In the genomic region with DNA sequence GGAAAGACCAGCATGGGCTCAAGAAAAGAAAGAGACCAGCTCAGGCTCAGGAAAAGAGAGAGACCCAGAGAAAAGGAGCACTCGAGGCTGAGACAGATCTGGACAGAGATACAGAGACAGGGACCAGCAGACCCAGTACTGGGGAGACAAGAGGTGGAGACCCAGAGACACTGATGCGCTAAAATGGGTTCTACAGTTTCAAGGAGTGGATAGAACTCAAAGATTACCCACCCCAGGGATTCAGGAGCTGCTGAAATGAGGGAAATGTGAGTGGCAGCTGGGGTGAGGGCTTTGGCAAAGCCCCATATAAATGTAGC, we compare ENCODE assay signal across 8 cellular contexts. TPM values are rescaled to one million over a fixed set of nuclear protein-coding genes. Genes with fewer than 3 reads are reported as not detected.
DNase-seq lines count a peak whose midpoint lies in the region; ATAC-seq and TF ChIP-seq lines count a peak whose summit lies in the region.

No MANE protein-coding gene starts in this region.

- H3K4me1 Mint-ChIP-seq in activated naive CD8-positive, alpha-beta T cell treated with anti-CD3 and anti-CD28 coated beads, Interleukin-2, amount 10 ng/mL, durations not matched to agents 7 days and 5 days = peaks cover 9% of the 10 kb centered on the region

- intact Hi-C loops in stomach (cut with DNase I; ENCODE audit: low total_unique reads) = no loop called here

- H3K27me3 Mint-ChIP-seq in activated naive CD8-positive, alpha-beta T cell treated with anti-CD3 and anti-CD28 coated beads, Interleukin-2, amount 10 ng/mL, durations not matched to agents 7 days and 5 days = no peaks in the 10 kb centered on the region

- H3K4me3 ChIP-seq in iPS-18c (ENCODE audit: insufficient read depth, low read depth, low read length) = peak overlapping the region; percentile 59
- H3K4me3 ChIP-seq in stomach = peak overlapping the region; percentile 66 to 96 (median 91)

- no peak for TF ChIP-seq POLR2A in stomach (IDR thresholded peaks at IDR 0.05)

- DNase-seq in NCI-H2227 (lab: John Stamatoyannopoulos, UW; ENCODE audit: unreplicated experiment) (peak; percentile 65), NCI-H2227 treated with DMSO at 0.1 percent for 48 hours (lab: John Stamatoyannopoulos, UW) (no peak), stomach (no peak), RPMI8226 (no peak)
- no peak for DNase-seq in activated naive CD8-positive, alpha-beta T cell treated with anti-CD3 and anti-CD28 coated beads, Interleukin-2, amount 10 ng/mL, durations not matched to agents 7 days and 5 days
- DNase-seq in stimulated activated CD8-positive, alpha-beta memory T cell treated with anti-CD3 and anti-CD28 coated beads, Interleukin-4, amount 100 ng/mL, for 48 hours = no peak
- no peak for DNase-seq in activated CD4-positive, alpha-beta T cell treated with anti-CD3 and anti-CD28 coated beads for 48 hours

- H3K27me3 ChIP-seq in stomach = no peaks in the 10 kb centered on the region

- H3K36me3 Mint-ChIP-seq in activated naive CD8-positive, alpha-beta T cell treated with anti-CD3 and anti-CD28 coated beads, Interleukin-2, amount 10 ng/mL, durations not matched to agents 7 days and 5 days = peaks cover 19% of the 10 kb centered on the region

- H3K9me3 Mint-ChIP-seq in activated naive CD8-positive, alpha-beta T cell treated with anti-CD3 and anti-CD28 coated beads, Interleukin-2, amount 10 ng/mL, durations not matched to agents 7 days and 5 days = peaks cover 18% of the 10 kb centered on the region

- H3K27ac ChIP-seq in stomach = peak overlapping the region; percentile 85 to 97 (median 89)

- H3K4me3 Mint-ChIP-seq in activated naive CD8-positive, alpha-beta T cell treated with anti-CD3 and anti-CD28 coated beads, Interleukin-2, amount 10 ng/mL, durations not matched to agents 7 days and 5 days = peak overlapping the region; percentile 83

- no peak for TF ChIP-seq EP300 in stomach (IDR thresholded peaks at IDR 0.05)

- H3K27ac Mint-ChIP-seq in activated naive CD8-positive, alpha-beta T cell treated with anti-CD3 and anti-CD28 coated beads, Interleukin-2, amount 10 ng/mL, durations not matched to agents 7 days and 5 days = peak overlapping the region; percentile 93

- peaks cover 0 to 21% (median 20%) of the 10 kb centered on the region in 4 donors for H3K4me1 ChIP-seq in stomach

- no peak for ATAC-seq in activated naive CD8-positive, alpha-beta T cell treated with anti-CD3 and anti-CD28 coated beads, Interleukin-2, amount 10 ng/mL, durations not matched to agents 7 days and 5 days (ENCODE audit: low read depth)

- H3K36me3 ChIP-seq in stomach = peaks cover 0 to 27% (median 10%) of the 10 kb centered on the region in 4 donors

- WGBS in stomach, 5 donors = 7 to 29% (median 16%) methylated on average over 2 of the region's 2 CpGs

- no peak for TF ChIP-seq CTCF in stomach (IDR thresholded peaks at IDR 0.05)

- H3K9me3 ChIP-seq in iPS-18c (ENCODE audit: control insufficient read depth, insufficient read depth, low read length) (peaks cover 2% of the 10 kb centered on the region), stomach (peaks cover 0 to 71% (median 40%) of the 10 kb centered on the region in 4 donors)

- POLR2A ChIA-PET in activated naive CD8-positive, alpha-beta T cell treated with anti-CD3 and anti-CD28 coated beads, Interleukin-2, amount 10 ng/mL, durations not matched to agents 7 days and 5 days (lab: Charles Lee) = interaction anchor here (1.0 to 2.5 kb wide), 3 partner anchors 16 to 163 kb away, joined by 3 to 14 read pairs (median 4); a partner anchor contains a TSS

RNA-seq across cellular contexts. Expression of a gene that starts 0.6 kb away (rescaled TPM):
- 10 to 100 TPM; 56.6 to 58.1 TPM for total RNA-seq in activated naive CD8-positive, alpha-beta T cell treated with anti-CD3 and anti-CD28 coated beads, Interleukin-2, amount 10 ng/mL, durations not matched to agents 7 days and 5 days
- total RNA-seq in stomach = 100 to 1,000 TPM in 1 of 5 donors, 10 to 100 TPM in 4; 27.0 to 327 (median 60.6) TPM
- 10 to 100 TPM; 15.5 to 50.3 (median 35.4) TPM for polyA plus RNA-seq in stomach

RNA-seq across cellular contexts. Expression of a gene that starts 39.6 kb away (rescaled TPM):
- total RNA-seq in activated naive CD8-positive, alpha-beta T cell treated with anti-CD3 and anti-CD28 coated beads, Interleukin-2, amount 10 ng/mL, durations not matched to agents 7 days and 5 days = 1 to 10 TPM; 3.8 TPM
- total RNA-seq in stomach = 10 to 100 TPM in 1 of 5 donors, 1 to 10 TPM in 3, not detected in 1; 3.5 to 16.3 (median 7.6) TPM
- polyA plus RNA-seq in stomach = 1 to 10 TPM; 1.6 to 4.9 (median 2.7) TPM

RNA-seq across cellular contexts. Expression of a gene that starts 51.9 kb away (rescaled TPM):
- total RNA-seq in activated naive CD8-positive, alpha-beta T cell treated with anti-CD3 and anti-CD28 coated beads, Interleukin-2, amount 10 ng/mL, durations not matched to agents 7 days and 5 days = 10 to 100 TPM; 10.1 to 10.3 TPM
- total RNA-seq in stomach = 10 to 100 TPM in 1 of 5 donors, 1 to 10 TPM in 3, under 1 TPM in 1; 0.58 to 18.2 (median 4.9) TPM
- polyA plus RNA-seq in stomach = 1 to 10 TPM; 3.3 to 3.9 (median 3.4) TPM
